Comparison of ENCODE assay signal across 24 cellular contexts in the genomic region with DNA sequence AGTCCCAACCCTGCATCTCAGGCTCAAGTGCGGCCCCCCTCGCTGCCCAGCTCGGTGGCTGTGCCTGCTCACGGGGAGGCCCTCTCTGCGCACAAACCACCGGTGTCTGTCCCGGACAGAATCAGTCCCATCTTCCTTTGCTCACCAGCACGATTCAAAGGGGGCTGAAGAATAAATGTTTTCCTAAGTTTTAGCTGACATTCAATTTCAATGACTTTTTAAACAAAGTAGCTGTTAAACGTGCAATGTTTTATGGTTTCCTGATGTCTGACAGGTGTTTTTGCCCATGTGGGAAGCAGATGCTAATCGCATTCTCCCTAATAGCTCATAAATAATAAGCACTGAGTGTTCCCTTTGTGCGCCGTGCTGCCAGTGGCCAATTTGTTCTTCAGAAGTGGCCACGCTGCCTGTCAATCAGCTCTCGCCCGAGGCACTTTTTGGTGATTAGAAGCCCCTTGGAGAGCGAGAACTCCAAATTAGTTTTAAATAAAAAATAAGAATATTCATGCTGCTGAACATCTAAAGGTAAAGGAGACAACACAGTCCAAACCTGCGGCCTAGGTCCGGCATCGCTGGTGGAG. TPM values are rescaled to one million over a fixed set of nuclear protein-coding genes. Genes with fewer than 3 reads are reported as not detected.
A peak's percentile ranks its signal among the peaks of the same experiment; 100 is the strongest.
DNase-seq lines count a peak whose midpoint lies in the region; ATAC-seq, FAIRE-seq and TF ChIP-seq lines count a peak whose summit lies in the region.
"Had no signal": no experiment of that assay in that cellular context is flagged by ENCODE, and none has a peak within 500 bp of the region (broad histone marks: within the 10 kb centered on the region; RNA-seq: fewer than 3 reads in every experiment).

No MANE protein-coding gene starts in this region.

- CTCF ChIA-PET in HepG2 (lab: Yijun Ruan, JAX; ENCODE audit: low intra/inter-chr PET ratio, low total read pairs), result no interaction called here

- no peak overlapping the region for H3K4me3 Mint-ChIP-seq in effector memory CD8-positive, alpha-beta T cell
- H3K4me3 Mint-ChIP-seq: activated CD4-positive, alpha-beta T cell treated with anti-CD3 and anti-CD28 coated beads for 36 hours had no signal

- TF ChIP-seq EP300 in HepG2 (IDR thresholded peaks at IDR 0.05; ENCODE audit: low read depth in 2 of 2, low read length in 2 of 2) (no peak), HepG2 (CRISPR knock-in tag; IDR thresholded peaks at IDR 0.05; ENCODE audit: borderline replicate concordance) (no peak)

- H3K36me3 Mint-ChIP-seq in effector memory CD8-positive, alpha-beta T cell (ENCODE audit: insufficient read depth), result peaks cover 7% of the 10 kb centered on the region

- H3K27ac Mint-ChIP-seq in effector memory CD8-positive, alpha-beta T cell, result no peak overlapping the region
- H3K27ac Mint-ChIP-seq: activated CD4-positive, alpha-beta T cell treated with anti-CD3 and anti-CD28 coated beads for 36 hours had no signal

- WGBS in HepG2 (ENCODE audit: low lambda C conversion rate), result 53% methylated on average over 19 of the region's 19 CpGs
- WGBS in right lobe of liver (ENCODE audit: insufficient coverage, low coverage, low lambda C conversion rate, missing lambda C conversion rate), result 45% methylated on average over 16 of the region's 19 CpGs
- 10% methylated on average over 19 of the region's 19 CpGs for WGBS in thymus

- no peak for ATAC-seq in HepG2
- no peak for ATAC-seq in right lobe of liver
- no peak for ATAC-seq in effector memory CD8-positive, alpha-beta T cell (replicated peaks)
- no peak for ATAC-seq in HG03521 (IDR thresholded peaks at IDR 0.05; ENCODE audit: unreplicated experiment)

- TF ChIP-seq CTCF in HepG2 (CRISPR knock-in tag; IDR thresholded peaks at IDR 0.05) (no peak), right lobe of liver (IDR thresholded peaks at IDR 0.05) (no peak)

- BruUV-seq in HepG2 (replicated peaks; lab: Mats Ljungman, UMichigan), result no TSS peak

- in situ Hi-C loops in HepG2 (cut with HindIII; ENCODE audit: extremely low pct_ligation_motif_present, low pct_unique_long_range_greater_than_20kb), result no loop called here

- H3K79me2 ChIP-seq in HepG2 (ENCODE audit: insufficient read depth, low read length), result no peaks in the 10 kb centered on the region

- peaks cover 65 to 92% of the 10 kb centered on the region in 2 donors for H3K27me3 Mint-ChIP-seq in effector memory CD8-positive, alpha-beta T cell

- H3K4me1 Mint-ChIP-seq in effector memory CD8-positive, alpha-beta T cell (ENCODE audit: low read depth in 2 of 2), result peaks cover 33 to 35% of the 10 kb centered on the region in 2 donors

- TF ChIP-seq POLR2A in HepG2 (IDR thresholded peaks at IDR 0.05; ENCODE audit: insufficient read depth in 1 of 2, low read depth in 2 of 2, low read length in 2 of 2) (no peak), right lobe of liver (IDR thresholded peaks at IDR 0.05) (no peak)

- DNase-seq in HepG2 (ENCODE audit: low spot score) (no peak), right lobe of liver (no peak), NCI-H1417 treated with DMSO at 0.1 percent for 48 hours (lab: John Stamatoyannopoulos, UW) (peak; percentile 89), NCI-H748 (lab: John Stamatoyannopoulos, UW; ENCODE audit: unreplicated experiment) (peak; percentile 86), A172 (ENCODE audit: low spot score) (no peak)
- DNase-seq in effector memory CD8-positive, alpha-beta T cell, result no peak
- DNase-seq: ACHN, foreskin melanocyte, MM.1S, NCI-H446 treated with DMSO at 0.1 percent for 48 hours, PC-9, T1000 had no signal

- H2AFZ ChIP-seq in HepG2 (ENCODE audit: low read length), result no peak overlapping the region
- H2AFZ ChIP-seq: PC-9 had no signal

- H3K27me3 ChIP-seq in HepG2 (ENCODE audit: control insufficient read depth in 1 of 2, insufficient read depth in 2 of 2, low read length in 2 of 2) (peaks cover 68 to 98% of the 10 kb centered on the region in 2 experiments), right lobe of liver (no peaks in the 10 kb centered on the region), thymus (ENCODE audit: control insufficient read depth, insufficient read depth) (peaks cover 2% of the 10 kb centered on the region)
- H3K27me3 ChIP-seq: vagina had no signal

- H4K20me1 ChIP-seq in HepG2 (ENCODE audit: insufficient read depth, low read length), result no peaks in the 10 kb centered on the region; the same call in 1 of the 2 replicates

- H3K27ac ChIP-seq in HepG2 (ENCODE audit: extremely low read length, insufficient read depth, low read length) (no peak overlapping the region), right lobe of liver (no peak overlapping the region), thymus (ENCODE audit: low read depth) (no peak overlapping the region)
- H3K27ac ChIP-seq: PC-9, vagina had no signal

- no peak overlapping the region for H3K4me2 ChIP-seq in HepG2 (ENCODE audit: low read depth, low read length)
- H3K4me2 ChIP-seq: PC-9 had no signal

- TF ChIP-seq RAD21 in HepG2 (CRISPR knock-in tag; IDR thresholded peaks at IDR 0.05), result no peak

- H3K36me3 ChIP-seq in HepG2 (replicated peaks in 1 of 2; ENCODE audit: control insufficient read depth in 1 of 2, insufficient read depth in 2 of 2, low read length in 2 of 2), result no peaks in the 10 kb centered on the region
- H3K36me3 ChIP-seq in right lobe of liver, result no peaks in the 10 kb centered on the region
- no peaks in the 10 kb centered on the region for H3K36me3 ChIP-seq in thymus (ENCODE audit: control insufficient read depth, insufficient read depth)
- H3K36me3 ChIP-seq: vagina had no signal

- no peak overlapping the region for H3K4me3 ChIP-seq in HepG2 (replicated peaks in 1 of 3; ENCODE audit: insufficient read depth in 1 of 3, low read depth in 2 of 3, low read length in 3 of 3)
- H3K4me3 ChIP-seq in right lobe of liver, result no peak overlapping the region
- peak overlapping the region; percentile 34 for H3K4me3 ChIP-seq in thymus (ENCODE audit: low read length)
- H3K4me3 ChIP-seq: PC-9, vagina had no signal

- H3K9ac ChIP-seq in HepG2 (ENCODE audit: insufficient read depth, low read depth, low read length), result no peak overlapping the region

- intact Hi-C loops in HepG2 (cut with micrococcal nuclease; ENCODE audit: unreplicated experiment), result no loop called here
- intact Hi-C loops in right lobe of liver (cut with DNase I), result no loop called here

- H3K4me1 ChIP-seq in HepG2 (ENCODE audit: insufficient read depth, low read length) (no peaks in the 10 kb centered on the region), right lobe of liver (no peaks in the 10 kb centered on the region), thymus (ENCODE audit: control insufficient read depth, insufficient read depth, low read length) (peaks cover 69% of the 10 kb centered on the region)
- H3K4me1 ChIP-seq: vagina had no signal

- no peaks in the 10 kb centered on the region for H3K9me3 Mint-ChIP-seq in effector memory CD8-positive, alpha-beta T cell

- POLR2A ChIA-PET in HepG2 (lab: Yijun Ruan, JAX), result interaction anchor here (1.6 to 2.0 kb wide), 2 partner anchors 10 to 28 kb away, joined by 5 to 7 read pairs; partner anchors contain the start of gene SLC17A9

- no peaks in the 10 kb centered on the region for H3K9me3 ChIP-seq in HepG2 (ENCODE audit: low read length)
- H3K9me3 ChIP-seq in right lobe of liver, result no peaks in the 10 kb centered on the region
- H3K9me3 ChIP-seq in thymus (ENCODE audit: control insufficient read depth), result no peaks in the 10 kb centered on the region
- H3K9me3 ChIP-seq: vagina had no signal

- FAIRE-seq in HepG2 (lab: Jason Lieb, UNC), result no peak
- FAIRE-seq: astrocyte, colon, endothelial cell of umbilical vein, H54 had no signal

RNA-seq across cellular contexts. Expression of gene BHLHE23, which starts 26.3 kb away (rescaled TPM):
- total RNA-seq in HepG2 (2016; rRNA removed; fragmentation: Illumina TruSeq; extraction: Trizol), result not detected in 2 replicates
- total RNA-seq in HepG2 (2016; cell fraction: cytosol; rRNA removed; fragmentation: Illumina TruSeq; extraction: Trizol; ENCODE audit: low read depth), result not detected in 2 replicates
- not detected in 2 replicates for total RNA-seq in HepG2 (2016; cell fraction: insoluble cytoplasmic fraction; rRNA removed; fragmentation: Illumina TruSeq; extraction: Trizol)
- total RNA-seq in HepG2 (2016; cell fraction: membrane; rRNA removed; fragmentation: Illumina TruSeq; extraction: Trizol), result not detected in 2 replicates
- not detected in 2 replicates for total RNA-seq in HepG2 (2016; cell fraction: nucleus; rRNA removed; fragmentation: Illumina TruSeq; extraction: Trizol)
- polyA plus RNA-seq in HepG2 (2011; rRNA removed), result not detected in 2 replicates
- polyA plus RNA-seq in HepG2 (2011; cell fraction: cytosol; rRNA removed), result not detected in 2 replicates
- polyA plus RNA-seq in HepG2 (2011; cell fraction: nucleus; rRNA removed), result not detected in 2 replicates
- not detected in 2 replicates for polyA plus RNA-seq in HepG2 (2012)
- not detected in 2 replicates for polyA plus RNA-seq in HepG2 (2016; cell fraction: cytosol; fragmentation: Illumina TruSeq; extraction: Trizol; ENCODE audit: low read depth)
- polyA plus RNA-seq in HepG2 (2016; cell fraction: insoluble cytoplasmic fraction; fragmentation: Illumina TruSeq; extraction: Trizol; ENCODE audit: low read depth), result not detected in 2 replicates
- not detected in 2 replicates for polyA plus RNA-seq in HepG2 (2016; cell fraction: membrane; fragmentation: Illumina TruSeq; extraction: Trizol; ENCODE audit: low read depth)
- polyA plus RNA-seq in HepG2 (2016; cell fraction: nucleus; fragmentation: Illumina TruSeq; extraction: Trizol; ENCODE audit: insufficient read depth, low read depth), result not detected in 2 replicates
- polyA minus RNA-seq in HepG2 (2011; rRNA and poly(A)+ RNA removed; ENCODE audit: low replicate concordance), result not detected in 2 replicates
- polyA minus RNA-seq in HepG2 (2011; cell fraction: cytosol; rRNA and poly(A)+ RNA removed), result not detected in 2 replicates
- polyA minus RNA-seq in HepG2 (2011; cell fraction: nucleus; rRNA and poly(A)+ RNA removed), result not detected in 2 replicates
- total RNA-seq in right lobe of liver, result not detected
- 0.37 TPM for polyA plus RNA-seq in thymus
- total RNA-seq in A172 (2014; rRNA removed; shearing (Covaris generic)), result not detected in 2 replicates
- total RNA-seq: activated CD4-positive, alpha-beta T cell treated with anti-CD3 and anti-CD28 coated beads for 36 hours; astrocyte; endothelial cell of umbilical vein; HT1080; liver; myocyte; PC-9; pulmonary artery endothelial cell; vagina had no signal
- polyA plus RNA-seq: endothelial cell of umbilical vein, liver had no signal

RNA-seq across cellular contexts. Expression of gene SLC17A9, which starts 28.0 kb away (rescaled TPM):
- 33.6 and 110 TPM in 2 replicates for total RNA-seq in HepG2 (2016; rRNA removed; fragmentation: Illumina TruSeq; extraction: Trizol)
- 27.1 and 27.6 TPM in 2 replicates for total RNA-seq in HepG2 (2016; cell fraction: cytosol; rRNA removed; fragmentation: Illumina TruSeq; extraction: Trizol; ENCODE audit: low read depth)
- total RNA-seq in HepG2 (2016; cell fraction: insoluble cytoplasmic fraction; rRNA removed; fragmentation: Illumina TruSeq; extraction: Trizol), result 25.3 and 116 TPM in 2 replicates
- 36.6 and 38.0 TPM in 2 replicates for total RNA-seq in HepG2 (2016; cell fraction: membrane; rRNA removed; fragmentation: Illumina TruSeq; extraction: Trizol)
- total RNA-seq in HepG2 (2016; cell fraction: nucleus; rRNA removed; fragmentation: Illumina TruSeq; extraction: Trizol), result 145 and 168 TPM in 2 replicates
- polyA plus RNA-seq in HepG2 (2011; rRNA removed), result 191 and 280 TPM in 2 replicates
- 57.2 and 94.5 TPM in 2 replicates for polyA plus RNA-seq in HepG2 (2011; cell fraction: cytosol; rRNA removed)
- 3,698 and 4,960 TPM in 2 replicates for polyA plus RNA-seq in HepG2 (2011; cell fraction: nucleus; rRNA removed)
- polyA plus RNA-seq in HepG2 (2012), result 173 and 220 TPM in 2 replicates
- polyA plus RNA-seq in HepG2 (2016; cell fraction: cytosol; fragmentation: Illumina TruSeq; extraction: Trizol; ENCODE audit: low read depth), result 16.5 and 18.1 TPM in 2 replicates
- 36.5 and 42.6 TPM in 2 replicates for polyA plus RNA-seq in HepG2 (2016; cell fraction: insoluble cytoplasmic fraction; fragmentation: Illumina TruSeq; extraction: Trizol; ENCODE audit: low read depth)
- 30.7 and 32.6 TPM in 2 replicates for polyA plus RNA-seq in HepG2 (2016; cell fraction: membrane; fragmentation: Illumina TruSeq; extraction: Trizol; ENCODE audit: low read depth)
- 553 and 603 TPM in 2 replicates for polyA plus RNA-seq in HepG2 (2016; cell fraction: nucleus; fragmentation: Illumina TruSeq; extraction: Trizol; ENCODE audit: insufficient read depth, low read depth)
- 0.07 and 195 TPM in 2 replicates for polyA minus RNA-seq in HepG2 (2011; rRNA and poly(A)+ RNA removed; ENCODE audit: low replicate concordance)
- 33.4 and 43.3 TPM in 2 replicates for polyA minus RNA-seq in HepG2 (2011; cell fraction: cytosol; rRNA and poly(A)+ RNA removed)
- 176 and 196 TPM in 2 replicates for polyA minus RNA-seq in HepG2 (2011; cell fraction: nucleus; rRNA and poly(A)+ RNA removed)
- total RNA-seq in right lobe of liver, result 10 to 100 TPM; 29.8 to 99.4 (median 54.1) TPM
- 10.0 TPM for polyA plus RNA-seq in thymus
- total RNA-seq in A172 (2014; rRNA removed; shearing (Covaris generic)), result not detected in 2 replicates
- total RNA-seq: HT1080, myocyte had no signal

RNA-seq across cellular contexts. Expression of gene GID8, which starts 42.5 kb away (rescaled TPM):
- total RNA-seq in HepG2 (2016; rRNA removed; fragmentation: Illumina TruSeq; extraction: Trizol) (59.8 and 74.4 TPM in 2 replicates), right lobe of liver (10 to 100 TPM; 12.6 to 18.9 (median 15.1) TPM)
- total RNA-seq in HepG2 (2016; cell fraction: cytosol; rRNA removed; fragmentation: Illumina TruSeq; extraction: Trizol; ENCODE audit: low read depth), result 17.8 and 18.7 TPM in 2 replicates
- total RNA-seq in HepG2 (2016; cell fraction: insoluble cytoplasmic fraction; rRNA removed; fragmentation: Illumina TruSeq; extraction: Trizol), result 60.3 and 68.0 TPM in 2 replicates
- 45.9 and 46.6 TPM in 2 replicates for total RNA-seq in HepG2 (2016; cell fraction: membrane; rRNA removed; fragmentation: Illumina TruSeq; extraction: Trizol)
- total RNA-seq in HepG2 (2016; cell fraction: nucleus; rRNA removed; fragmentation: Illumina TruSeq; extraction: Trizol), result 35.6 and 42.8 TPM in 2 replicates
- polyA plus RNA-seq in HepG2 (2011; rRNA removed) (39.0 and 39.6 TPM in 2 replicates), thymus (24.0 TPM)
- polyA plus RNA-seq in HepG2 (2011; cell fraction: cytosol; rRNA removed), result 39.6 and 40.7 TPM in 2 replicates
- 23.9 and 26.9 TPM in 2 replicates for polyA plus RNA-seq in HepG2 (2011; cell fraction: nucleus; rRNA removed)
- polyA plus RNA-seq in HepG2 (2012), result 36.8 and 46.0 TPM in 2 replicates
- 14.5 and 16.6 TPM in 2 replicates for polyA plus RNA-seq in HepG2 (2016; cell fraction: cytosol; fragmentation: Illumina TruSeq; extraction: Trizol; ENCODE audit: low read depth)
- 66.0 and 70.4 TPM in 2 replicates for polyA plus RNA-seq in HepG2 (2016; cell fraction: insoluble cytoplasmic fraction; fragmentation: Illumina TruSeq; extraction: Trizol; ENCODE audit: low read depth)
- polyA plus RNA-seq in HepG2 (2016; cell fraction: membrane; fragmentation: Illumina TruSeq; extraction: Trizol; ENCODE audit: low read depth), result 31.6 and 32.0 TPM in 2 replicates
- 58.8 and 62.9 TPM in 2 replicates for polyA plus RNA-seq in HepG2 (2016; cell fraction: nucleus; fragmentation: Illumina TruSeq; extraction: Trizol; ENCODE audit: insufficient read depth, low read depth)
- polyA minus RNA-seq in HepG2 (2011; rRNA and poly(A)+ RNA removed; ENCODE audit: low replicate concordance), result 30.6 and 61.9 TPM in 2 replicates
- 28.5 and 31.3 TPM in 2 replicates for polyA minus RNA-seq in HepG2 (2011; cell fraction: cytosol; rRNA and poly(A)+ RNA removed)
- 27.2 and 34.4 TPM in 2 replicates for polyA minus RNA-seq in HepG2 (2011; cell fraction: nucleus; rRNA and poly(A)+ RNA removed)
- 25.8 and 28.9 TPM in 2 replicates for total RNA-seq in A172 (2014; rRNA removed; shearing (Covaris generic))

RNA-seq across cellular contexts. Expression of gene DIDO1, which starts 54.2 kb away (rescaled TPM):
- total RNA-seq in HepG2 (2016; rRNA removed; fragmentation: Illumina TruSeq; extraction: Trizol) (75.1 and 77.0 TPM in 2 replicates), right lobe of liver (10 to 100 TPM; 18.3 to 28.1 (median 21.1) TPM)
- total RNA-seq in HepG2 (2016; cell fraction: cytosol; rRNA removed; fragmentation: Illumina TruSeq; extraction: Trizol; ENCODE audit: low read depth), result 14.5 and 17.3 TPM in 2 replicates
- total RNA-seq in HepG2 (2016; cell fraction: insoluble cytoplasmic fraction; rRNA removed; fragmentation: Illumina TruSeq; extraction: Trizol), result 71.7 and 75.6 TPM in 2 replicates
- 32.1 and 34.1 TPM in 2 replicates for total RNA-seq in HepG2 (2016; cell fraction: membrane; rRNA removed; fragmentation: Illumina TruSeq; extraction: Trizol)
- total RNA-seq in HepG2 (2016; cell fraction: nucleus; rRNA removed; fragmentation: Illumina TruSeq; extraction: Trizol), result 86.6 and 98.5 TPM in 2 replicates
- polyA plus RNA-seq in HepG2 (2011; rRNA removed) (72.6 and 75.0 TPM in 2 replicates), thymus (33.2 TPM)
- polyA plus RNA-seq in HepG2 (2011; cell fraction: cytosol; rRNA removed), result 53.2 and 57.1 TPM in 2 replicates
- polyA plus RNA-seq in HepG2 (2011; cell fraction: nucleus; rRNA removed), result 292 and 297 TPM in 2 replicates
- polyA plus RNA-seq in HepG2 (2012), result 67.9 and 74.0 TPM in 2 replicates
- polyA plus RNA-seq in HepG2 (2016; cell fraction: cytosol; fragmentation: Illumina TruSeq; extraction: Trizol; ENCODE audit: low read depth), result 3.0 TPM in 2 replicates
- polyA plus RNA-seq in HepG2 (2016; cell fraction: insoluble cytoplasmic fraction; fragmentation: Illumina TruSeq; extraction: Trizol; ENCODE audit: low read depth), result 61.5 and 65.9 TPM in 2 replicates
- 10.9 and 11.6 TPM in 2 replicates for polyA plus RNA-seq in HepG2 (2016; cell fraction: membrane; fragmentation: Illumina TruSeq; extraction: Trizol; ENCODE audit: low read depth)
- 130 and 135 TPM in 2 replicates for polyA plus RNA-seq in HepG2 (2016; cell fraction: nucleus; fragmentation: Illumina TruSeq; extraction: Trizol; ENCODE audit: insufficient read depth, low read depth)
- polyA minus RNA-seq in HepG2 (2011; rRNA and poly(A)+ RNA removed; ENCODE audit: low replicate concordance), result 33.0 and 89.8 TPM in 2 replicates
- polyA minus RNA-seq in HepG2 (2011; cell fraction: cytosol; rRNA and poly(A)+ RNA removed), result 30.7 and 35.0 TPM in 2 replicates
- polyA minus RNA-seq in HepG2 (2011; cell fraction: nucleus; rRNA and poly(A)+ RNA removed), result 139 and 144 TPM in 2 replicates
- total RNA-seq in A172 (2014; rRNA removed; shearing (Covaris generic)), result 33.8 and 38.1 TPM in 2 replicates

Comparison
In these comparisons a context has a peak if more than half of its experiments do, and no peak if none do; other contexts are left out.
1. DNase-seq: peak in NCI-H1417 treated with DMSO at 0.1 percent for 48 hours (single experiment) and NCI-H748 (single experiment); none in HepG2 (single experiment), right lobe of liver (0 of 3), effector memory CD8-positive, alpha-beta T cell (0 of 3) and A172 (single experiment).
2. RNA of gene SLC17A9, which starts 28.0 kb away (total RNA-seq): 25.3 to 168 TPM in HepG2 and 29.8 to 99.4 TPM in right lobe of liver; not detected in A172; every median in the first group is over 10 times any median in the second.